In the genomic region with DNA sequence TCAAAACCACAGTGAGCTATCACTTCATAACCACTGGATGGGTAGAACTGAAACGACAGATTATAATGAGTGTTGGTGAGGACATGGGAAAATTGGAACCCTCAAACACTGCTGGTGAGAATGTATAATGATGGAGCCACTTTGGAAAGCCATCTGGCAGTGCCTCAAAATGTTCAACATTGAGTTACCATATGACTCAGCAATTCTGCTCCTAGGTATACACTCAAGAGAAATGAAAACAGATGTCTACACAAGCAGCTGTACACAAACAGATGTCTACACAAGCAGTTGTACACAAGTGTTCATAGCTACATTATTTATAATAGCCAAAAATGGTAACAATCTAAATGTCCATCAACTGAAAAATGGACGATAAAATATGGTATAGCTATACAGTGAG, we compare ENCODE assay signal across 21 cellular contexts.
"Had no signal": no experiment of that assay in that cellular context is flagged by ENCODE, and none has a peak within 500 bp of the region (broad histone marks: within the 10 kb centered on the region; RNA-seq: fewer than 3 reads in every experiment).

No MANE protein-coding gene starts in this region.

- DNase-seq: dorsolateral prefrontal cortex; effector CD4-positive, alpha-beta T cell; foreskin keratinocyte; heart left ventricle; kidney; natural killer cell; occipital lobe; ovary; posterior cingulate gyrus; psoas muscle; right cardiac atrium; spleen; stimulated activated CD4-positive, alpha-beta T cell treated with anti-CD3 and anti-CD28 coated beads, Interleukin-4, amount 100 ng/mL, for 4 hours; stimulated activated naive CD8-positive, alpha-beta T cell treated with anti-CD3 and anti-CD28 coated beads, Interleukin-15, Interleukin-2, amounts not matched to agents 100 U/mL and 50 U/mL, for 24 hours; substantia nigra; testis; tibial artery had no signal

- FAIRE-seq: kidney had no signal

- H3K4me3 ChIP-seq: dorsolateral prefrontal cortex, gastroesophageal sphincter, heart left ventricle, hepatocyte, lung, ovary, psoas muscle, skin epidermis, spleen, testis, tibial artery had no signal
